3 cellular contexts compared by ENCODE assay signal in genomic region chr15:80017037-80017619, GRCh38. TPM values are rescaled to one million over a fixed set of nuclear protein-coding genes. Genes with fewer than 3 reads are reported as not detected.
"Had no signal": no experiment of that assay in that cellular context is flagged by ENCODE, and none has a peak within 500 bp of the region (broad histone marks: within the 10 kb centered on the region; RNA-seq: fewer than 3 reads in every experiment).

No MANE protein-coding gene starts in this region.

RNA-seq across cellular contexts. Expression of gene BCL2A1, which starts 46.1 kb away (rescaled TPM):
- total RNA-seq: endodermal cell, esophagus mucosa, osteocyte had no signal
